Comparison of ENCODE assay signal across 1 cellular context in the genomic region with DNA sequence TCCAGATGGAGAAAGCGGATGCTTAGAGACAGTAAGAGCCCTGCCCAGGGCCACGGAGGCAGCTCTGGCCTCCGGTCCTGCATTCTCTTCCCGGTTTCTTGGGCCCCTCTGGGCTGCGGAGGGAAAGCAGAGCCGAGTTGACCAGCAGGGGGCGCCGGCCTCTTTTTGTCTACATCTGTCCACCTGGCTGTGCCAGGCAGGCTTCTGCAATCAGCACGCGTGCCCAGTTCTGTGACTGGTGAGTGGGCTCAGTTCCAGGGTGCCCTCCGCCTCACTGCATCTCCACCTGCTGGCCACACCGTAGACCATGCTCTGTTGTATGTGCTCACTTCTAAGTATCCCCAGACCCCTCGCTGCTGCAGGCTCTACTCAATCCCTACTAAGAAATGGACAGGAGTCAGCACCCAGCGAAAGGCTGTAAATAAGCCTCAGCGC.
TF ChIP-seq lines count a peak whose summit lies in the region.

No MANE protein-coding gene starts in this region.

TF ChIP-seq in H1, 55 proteins besides CTCF, POLR2A, EP300 and RAD21 (continued from another document):
- TF ChIP-seq SIN3A (conservative IDR thresholded peaks at IDR 0.05 in 1 of 2, IDR thresholded peaks at IDR 0.05 in 1 of 2; ENCODE audit: low read depth in 1 of 2, low read length in 2 of 2), result no peak
- no peak for TF ChIP-seq TEAD4 (IDR thresholded peaks at IDR 0.05; ENCODE audit: low read depth, low read length)
- no peak for TF ChIP-seq CEBPB (IDR thresholded peaks at IDR 0.05; ENCODE audit: low read depth, low read length)
- TF ChIP-seq, protein P1, sequence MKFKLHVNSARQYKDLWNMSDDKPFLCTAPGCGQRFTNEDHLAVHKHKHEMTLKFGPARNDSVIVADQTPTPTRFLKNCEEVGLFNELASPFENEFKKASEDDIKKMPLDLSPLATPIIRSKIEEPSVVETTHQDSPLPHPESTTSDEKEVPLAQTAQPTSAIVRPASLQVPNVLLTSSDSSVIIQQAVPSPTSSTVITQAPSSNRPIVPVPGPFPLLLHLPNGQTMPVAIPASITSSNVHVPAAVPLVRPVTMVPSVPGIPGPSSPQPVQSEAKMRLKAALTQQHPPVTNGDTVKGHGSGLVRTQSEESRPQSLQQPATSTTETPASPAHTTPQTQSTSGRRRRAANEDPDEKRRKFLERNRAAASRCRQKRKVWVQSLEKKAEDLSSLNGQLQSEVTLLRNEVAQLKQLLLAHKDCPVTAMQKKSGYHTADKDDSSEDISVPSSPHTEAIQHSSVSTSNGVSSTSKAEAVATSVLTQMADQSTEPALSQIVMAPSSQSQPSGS (IDR thresholded peaks at IDR 0.05; ENCODE audit: low read length), result no peak
- TF ChIP-seq, protein P2, sequence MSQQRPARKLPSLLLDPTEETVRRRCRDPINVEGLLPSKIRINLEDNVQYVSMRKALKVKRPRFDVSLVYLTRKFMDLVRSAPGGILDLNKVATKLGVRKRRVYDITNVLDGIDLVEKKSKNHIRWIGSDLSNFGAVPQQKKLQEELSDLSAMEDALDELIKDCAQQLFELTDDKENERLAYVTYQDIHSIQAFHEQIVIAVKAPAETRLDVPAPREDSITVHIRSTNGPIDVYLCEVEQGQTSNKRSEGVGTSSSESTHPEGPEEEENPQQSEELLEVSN (IDR thresholded peaks at IDR 0.05), result peak; percentile 19; the same call in 1 of the 2 replicates
- TF ChIP-seq, protein P3, sequence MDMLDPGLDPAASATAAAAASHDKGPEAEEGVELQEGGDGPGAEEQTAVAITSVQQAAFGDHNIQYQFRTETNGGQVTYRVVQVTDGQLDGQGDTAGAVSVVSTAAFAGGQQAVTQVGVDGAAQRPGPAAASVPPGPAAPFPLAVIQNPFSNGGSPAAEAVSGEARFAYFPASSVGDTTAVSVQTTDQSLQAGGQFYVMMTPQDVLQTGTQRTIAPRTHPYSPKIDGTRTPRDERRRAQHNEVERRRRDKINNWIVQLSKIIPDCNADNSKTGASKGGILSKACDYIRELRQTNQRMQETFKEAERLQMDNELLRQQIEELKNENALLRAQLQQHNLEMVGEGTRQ (IDR thresholded peaks at IDR 0.05; ENCODE audit: low read length), result no peak
- TF ChIP-seq RNF2 (IDR thresholded peaks at IDR 0.05; ENCODE audit: borderline replicate concordance, low read depth, low read length, missing control alignments, poor library complexity, severe bottlenecking), result no peak
- no peak for TF ChIP-seq SIRT6 (IDR thresholded peaks at IDR 0.05; ENCODE audit: low read length)
- TF ChIP-seq HDAC2 (IDR thresholded peaks at IDR 0.05; ENCODE audit: borderline replicate concordance in 1 of 2, low read depth in 2 of 2, low read length in 2 of 2), result no peak
- TF ChIP-seq BCL11A (IDR thresholded peaks at IDR 0.05; ENCODE audit: low read depth in 2 of 2, low read length in 2 of 2), result no peak
- TF ChIP-seq SIX5 (IDR thresholded peaks at IDR 0.05; ENCODE audit: low read depth, low read length), result no peak
- no peak for TF ChIP-seq CBX8 (IDR thresholded peaks at IDR 0.05; ENCODE audit: borderline replicate concordance, low read depth, low read length)
- no peak for TF ChIP-seq HDAC6 (IDR thresholded peaks at IDR 0.05; ENCODE audit: low read depth, low read length)
- 0 out of 2 replicates have a peak, but pooled peaks have one; percentile 17 for TF ChIP-seq TCF12 (IDR thresholded peaks at IDR 0.05; ENCODE audit: low read depth, low read length)
- TF ChIP-seq TAF1 (IDR thresholded peaks at IDR 0.05; ENCODE audit: low read depth, low read length), result no peak
- TF ChIP-seq JUND (IDR thresholded peaks at IDR 0.05; ENCODE audit: low read length), result 0 out of 2 replicates have a peak, but pooled peaks have one; percentile 18
- no peak for TF ChIP-seq JUN (IDR thresholded peaks at IDR 0.05; ENCODE audit: low read depth, low read length)
- no peak for TF ChIP-seq CHD1 (IDR thresholded peaks at IDR 0.05; ENCODE audit: low read depth, low read length)
- peak; percentile 79 for TF ChIP-seq YY1 (IDR thresholded peaks at IDR 0.05; ENCODE audit: low read depth, low read length)
- TF ChIP-seq NRF1 (IDR thresholded peaks at IDR 0.05; ENCODE audit: low read depth, low read length), result no peak
- TF ChIP-seq CREB1 (IDR thresholded peaks at IDR 0.05), result no peak
- no peak for TF ChIP-seq SP2 (IDR thresholded peaks at IDR 0.05; ENCODE audit: low read length)
- TF ChIP-seq CBX5 (IDR thresholded peaks at IDR 0.05; ENCODE audit: low read depth, low read length), result no peak
- TF ChIP-seq CHD2 (IDR thresholded peaks at IDR 0.05; ENCODE audit: low read length), result no peak
- TF ChIP-seq, protein P4, sequence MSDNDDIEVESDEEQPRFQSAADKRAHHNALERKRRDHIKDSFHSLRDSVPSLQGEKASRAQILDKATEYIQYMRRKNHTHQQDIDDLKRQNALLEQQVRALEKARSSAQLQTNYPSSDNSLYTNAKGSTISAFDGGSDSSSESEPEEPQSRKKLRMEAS (IDR thresholded peaks at IDR 0.05), result peak; percentile 71
- no peak for TF ChIP-seq ASH2L (IDR thresholded peaks at IDR 0.05; ENCODE audit: low read length)
- TF ChIP-seq KDM5A (IDR thresholded peaks at IDR 0.05; ENCODE audit: low read length), result no peak
- TF ChIP-seq GABPA (IDR thresholded peaks at IDR 0.05; ENCODE audit: borderline replicate concordance, insufficient read depth, low read length), result 0 out of 2 replicates have a peak, but pooled peaks have one; percentile 35
- TF ChIP-seq PHF8 (conservative IDR thresholded peaks at IDR 0.05; ENCODE audit: low read depth, low read length), result no peak
- TF ChIP-seq SP4 (IDR thresholded peaks at IDR 0.05; ENCODE audit: low read length), result no peak
- no peak for TF ChIP-seq POU5F1 (IDR thresholded peaks at IDR 0.05; ENCODE audit: low read depth, low read length)
- no peak for TF ChIP-seq SAP30 (IDR thresholded peaks at IDR 0.05; ENCODE audit: insufficient read depth, insufficient replicate concordance, low read length)
- no peak for TF ChIP-seq RXRA (IDR thresholded peaks at IDR 0.05; ENCODE audit: insufficient read depth, low read depth, low read length)
- TF ChIP-seq POLR2AphosphoS5 (IDR thresholded peaks at IDR 0.05; ENCODE audit: low read depth, low read length), result no peak
- TF ChIP-seq NANOG (IDR thresholded peaks at IDR 0.05; ENCODE audit: insufficient read depth, low read depth, low read length, poor library complexity, severe bottlenecking), result no peak
- TF ChIP-seq EGR1 (IDR thresholded peaks at IDR 0.05; ENCODE audit: borderline replicate concordance, low read depth, low read length), result no peak
- TF ChIP-seq KDM4A (IDR thresholded peaks at IDR 0.05; ENCODE audit: low read depth, low read length, severe bottlenecking), result no peak
- TF ChIP-seq RFX5 (IDR thresholded peaks at IDR 0.05; ENCODE audit: borderline replicate concordance, low read depth, low read length), result no peak
- no peak for TF ChIP-seq ZNF274 (IDR thresholded peaks at IDR 0.05; ENCODE audit: borderline replicate concordance, extremely low read depth, low read length)
- no peak for TF ChIP-seq EZH2 (IDR thresholded peaks at IDR 0.05; ENCODE audit: low read depth, low read length, severe bottlenecking)
- TF ChIP-seq, protein P5, sequence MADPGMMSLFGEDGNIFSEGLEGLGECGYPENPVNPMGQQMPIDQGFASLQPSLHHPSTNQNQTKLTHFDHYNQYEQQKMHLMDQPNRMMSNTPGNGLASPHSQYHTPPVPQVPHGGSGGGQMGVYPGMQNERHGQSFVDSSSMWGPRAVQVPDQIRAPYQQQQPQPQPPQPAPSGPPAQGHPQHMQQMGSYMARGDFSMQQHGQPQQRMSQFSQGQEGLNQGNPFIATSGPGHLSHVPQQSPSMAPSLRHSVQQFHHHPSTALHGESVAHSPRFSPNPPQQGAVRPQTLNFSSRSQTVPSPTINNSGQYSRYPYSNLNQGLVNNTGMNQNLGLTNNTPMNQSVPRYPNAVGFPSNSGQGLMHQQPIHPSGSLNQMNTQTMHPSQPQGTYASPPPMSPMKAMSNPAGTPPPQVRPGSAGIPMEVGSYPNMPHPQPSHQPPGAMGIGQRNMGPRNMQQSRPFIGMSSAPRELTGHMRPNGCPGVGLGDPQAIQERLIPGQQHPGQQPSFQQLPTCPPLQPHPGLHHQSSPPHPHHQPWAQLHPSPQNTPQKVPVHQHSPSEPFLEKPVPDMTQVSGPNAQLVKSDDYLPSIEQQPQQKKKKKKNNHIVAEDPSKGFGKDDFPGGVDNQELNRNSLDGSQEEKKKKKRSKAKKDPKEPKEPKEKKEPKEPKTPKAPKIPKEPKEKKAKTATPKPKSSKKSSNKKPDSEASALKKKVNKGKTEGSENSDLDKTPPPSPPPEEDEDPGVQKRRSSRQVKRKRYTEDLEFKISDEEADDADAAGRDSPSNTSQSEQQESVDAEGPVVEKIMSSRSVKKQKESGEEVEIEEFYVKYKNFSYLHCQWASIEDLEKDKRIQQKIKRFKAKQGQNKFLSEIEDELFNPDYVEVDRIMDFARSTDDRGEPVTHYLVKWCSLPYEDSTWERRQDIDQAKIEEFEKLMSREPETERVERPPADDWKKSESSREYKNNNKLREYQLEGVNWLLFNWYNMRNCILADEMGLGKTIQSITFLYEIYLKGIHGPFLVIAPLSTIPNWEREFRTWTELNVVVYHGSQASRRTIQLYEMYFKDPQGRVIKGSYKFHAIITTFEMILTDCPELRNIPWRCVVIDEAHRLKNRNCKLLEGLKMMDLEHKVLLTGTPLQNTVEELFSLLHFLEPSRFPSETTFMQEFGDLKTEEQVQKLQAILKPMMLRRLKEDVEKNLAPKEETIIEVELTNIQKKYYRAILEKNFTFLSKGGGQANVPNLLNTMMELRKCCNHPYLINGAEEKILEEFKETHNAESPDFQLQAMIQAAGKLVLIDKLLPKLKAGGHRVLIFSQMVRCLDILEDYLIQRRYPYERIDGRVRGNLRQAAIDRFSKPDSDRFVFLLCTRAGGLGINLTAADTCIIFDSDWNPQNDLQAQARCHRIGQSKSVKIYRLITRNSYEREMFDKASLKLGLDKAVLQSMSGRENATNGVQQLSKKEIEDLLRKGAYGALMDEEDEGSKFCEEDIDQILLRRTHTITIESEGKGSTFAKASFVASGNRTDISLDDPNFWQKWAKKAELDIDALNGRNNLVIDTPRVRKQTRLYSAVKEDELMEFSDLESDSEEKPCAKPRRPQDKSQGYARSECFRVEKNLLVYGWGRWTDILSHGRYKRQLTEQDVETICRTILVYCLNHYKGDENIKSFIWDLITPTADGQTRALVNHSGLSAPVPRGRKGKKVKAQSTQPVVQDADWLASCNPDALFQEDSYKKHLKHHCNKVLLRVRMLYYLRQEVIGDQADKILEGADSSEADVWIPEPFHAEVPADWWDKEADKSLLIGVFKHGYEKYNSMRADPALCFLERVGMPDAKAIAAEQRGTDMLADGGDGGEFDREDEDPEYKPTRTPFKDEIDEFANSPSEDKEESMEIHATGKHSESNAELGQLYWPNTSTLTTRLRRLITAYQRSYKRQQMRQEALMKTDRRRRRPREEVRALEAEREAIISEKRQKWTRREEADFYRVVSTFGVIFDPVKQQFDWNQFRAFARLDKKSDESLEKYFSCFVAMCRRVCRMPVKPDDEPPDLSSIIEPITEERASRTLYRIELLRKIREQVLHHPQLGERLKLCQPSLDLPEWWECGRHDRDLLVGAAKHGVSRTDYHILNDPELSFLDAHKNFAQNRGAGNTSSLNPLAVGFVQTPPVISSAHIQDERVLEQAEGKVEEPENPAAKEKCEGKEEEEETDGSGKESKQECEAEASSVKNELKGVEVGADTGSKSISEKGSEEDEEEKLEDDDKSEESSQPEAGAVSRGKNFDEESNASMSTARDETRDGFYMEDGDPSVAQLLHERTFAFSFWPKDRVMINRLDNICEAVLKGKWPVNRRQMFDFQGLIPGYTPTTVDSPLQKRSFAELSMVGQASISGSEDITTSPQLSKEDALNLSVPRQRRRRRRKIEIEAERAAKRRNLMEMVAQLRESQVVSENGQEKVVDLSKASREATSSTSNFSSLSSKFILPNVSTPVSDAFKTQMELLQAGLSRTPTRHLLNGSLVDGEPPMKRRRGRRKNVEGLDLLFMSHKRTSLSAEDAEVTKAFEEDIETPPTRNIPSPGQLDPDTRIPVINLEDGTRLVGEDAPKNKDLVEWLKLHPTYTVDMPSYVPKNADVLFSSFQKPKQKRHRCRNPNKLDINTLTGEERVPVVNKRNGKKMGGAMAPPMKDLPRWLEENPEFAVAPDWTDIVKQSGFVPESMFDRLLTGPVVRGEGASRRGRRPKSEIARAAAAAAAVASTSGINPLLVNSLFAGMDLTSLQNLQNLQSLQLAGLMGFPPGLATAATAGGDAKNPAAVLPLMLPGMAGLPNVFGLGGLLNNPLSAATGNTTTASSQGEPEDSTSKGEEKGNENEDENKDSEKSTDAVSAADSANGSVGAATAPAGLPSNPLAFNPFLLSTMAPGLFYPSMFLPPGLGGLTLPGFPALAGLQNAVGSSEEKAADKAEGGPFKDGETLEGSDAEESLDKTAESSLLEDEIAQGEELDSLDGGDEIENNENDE (IDR thresholded peaks at IDR 0.05; ENCODE audit: insufficient replicate concordance, low read length), result no peak
- no peak for TF ChIP-seq BRCA1 (IDR thresholded peaks at IDR 0.05; ENCODE audit: low read depth, low read length)
- 0 out of 2 replicates have a peak, but pooled peaks have one; percentile 24 for TF ChIP-seq TBP (IDR thresholded peaks at IDR 0.05; ENCODE audit: low read depth, low read length)
- TF ChIP-seq SP1 (IDR thresholded peaks at IDR 0.05; ENCODE audit: low read depth, low read length), result no peak
- no peak for TF ChIP-seq TAF7 (optimal IDR thresholded peaks at IDR 0.05; ENCODE audit: borderline replicate concordance, low read depth, low read length)
- TF ChIP-seq RBBP5 (IDR thresholded peaks at IDR 0.05; ENCODE audit: borderline replicate concordance, low read depth, low read length), result no peak
- TF ChIP-seq SRF (IDR thresholded peaks at IDR 0.05; ENCODE audit: low read depth, low read length), result no peak
